Comparison of ENCODE assay signal across 8 cellular contexts in genomic region chr19:39533003-39533512, GRCh38. TPM values are rescaled to one million over a fixed set of nuclear protein-coding genes. Genes with fewer than 3 reads are reported as not detected.
A peak's percentile ranks its signal among the peaks of the same experiment; 100 is the strongest.
DNase-seq lines count a peak whose midpoint lies in the region; ATAC-seq and TF ChIP-seq lines count a peak whose summit lies in the region.

No MANE protein-coding gene starts in this region.

- H3K27ac ChIP-seq in lower lobe of right lung = no peak overlapping the region
- no peak overlapping the region for H3K27ac ChIP-seq in aorta (ENCODE audit: low read depth in 1 of 2, low read length in 2 of 2)

- ATAC-seq in Right ventricle myocardium inferior = peak; percentile 4
- no peak for ATAC-seq in left ventricle myocardium superior
- ATAC-seq in activated B cell treated with CpG ODN at 0.5 μM for 24 hours (ENCODE audit: low read depth) = no peak
- peak in 1 of 2 donors; percentile 13 for ATAC-seq in lower lobe of right lung
- ATAC-seq in aorta (ENCODE audit: low FRiP score) = peak; percentile 2

- no peak for DNase-seq in Right ventricle myocardium inferior (ENCODE audit: missing footprints)
- no peak for DNase-seq in left ventricle myocardium superior
- DNase-seq in activated B cell treated with CpG ODN at 0.5 μM for 24 hours = no peak
- no peak for DNase-seq in lower lobe of right lung
- DNase-seq in aorta = no peak
- no peak for DNase-seq in activated CD8-positive, alpha-beta memory T cell treated with anti-CD3 and anti-CD28 coated beads, Interleukin-2, amount 50 U/mL, for 4 hours
- DNase-seq in DMS 273 (lab: John Stamatoyannopoulos, UW; ENCODE audit: unreplicated experiment) = no peak
- DNase-seq in NCI-H2196 treated with DMSO at 0.1 percent for 48 hours (lab: John Stamatoyannopoulos, UW; ENCODE audit: unreplicated experiment) = no peak

- H3K36me3 ChIP-seq in lower lobe of right lung (no peaks in the 10 kb centered on the region), aorta (ENCODE audit: control insufficient read depth in 1 of 2, insufficient read depth in 2 of 2, low read length in 1 of 2) (no peaks in the 10 kb centered on the region)

- 15 to 16% methylated on average over 12 of the region's 12 CpGs for WGBS in aorta, 2 donors

- H3K4me1 ChIP-seq in lower lobe of right lung (peaks cover 22% of the 10 kb centered on the region), aorta (ENCODE audit: control insufficient read depth in 1 of 2, insufficient read depth in 2 of 2, low read length in 2 of 2) (no peaks in the 10 kb centered on the region)

- CTCF ChIA-PET in activated B cell treated with CpG ODN at 0.5 μM for 24 hours (lab: Charles Lee) = interaction anchor here (1.2 to 3.8 kb wide), 5 partner anchors 59 to 411 kb away, joined by 4 to 20 read pairs (median 12); no protein-coding TSS in a partner anchor

- POLR2A ChIA-PET in activated B cell treated with CpG ODN at 0.5 μM for 24 hours (lab: Charles Lee) = interaction anchor here (0.5 to 2.1 kb wide), 8 partner anchors 59 to 676 kb away, joined by 3 to 17 read pairs (median 4); partner anchors contain the start of genes PLEKHG2, RPS16 and SUPT5H

- H3K9me3 Mint-ChIP-seq in activated B cell treated with CpG ODN at 0.5 μM for 24 hours = no peaks in the 10 kb centered on the region

- no peaks in the 10 kb centered on the region for H3K27me3 Mint-ChIP-seq in activated B cell treated with CpG ODN at 0.5 μM for 24 hours

- peaks cover 8% of the 10 kb centered on the region for H3K36me3 Mint-ChIP-seq in activated B cell treated with CpG ODN at 0.5 μM for 24 hours (ENCODE audit: low read depth)

- H3K4me3 ChIP-seq in lower lobe of right lung (peak overlapping the region; percentile 88), aorta (ENCODE audit: low read length in 2 of 2) (no peak overlapping the region)

- peaks cover 24% of the 10 kb centered on the region for H3K4me1 Mint-ChIP-seq in activated B cell treated with CpG ODN at 0.5 μM for 24 hours

- H3K9me3 ChIP-seq in lower lobe of right lung (no peaks in the 10 kb centered on the region), aorta (ENCODE audit: control insufficient read depth, low read length) (no peaks in the 10 kb centered on the region)

- intact Hi-C loops in Right ventricle myocardium inferior (cut with DNase I) = loop anchor here (5.0 to 10.0 kb wide), 5 partner anchors 88 to 408 kb away; partner anchors contain the start of genes FBL, PAK4, SAMD4B and SUPT5H
- intact Hi-C loops in left ventricle myocardium superior (cut with micrococcal nuclease) = loop anchor here (10.0 kb wide), 1 partner anchor 48 kb away; the partner anchor contains the start of gene TIMM50
- intact Hi-C loops in activated B cell treated with CpG ODN at 0.5 μM for 24 hours (cut with micrococcal nuclease) = loop anchor here (1.0 to 5.0 kb wide), 3 partner anchors 191 to 411 kb away; partner anchors contain the start of gene SAMD4B
- intact Hi-C loops in lower lobe of right lung (cut with DNase I) = no loop called here
- intact Hi-C loops in aorta (cut with DNase I) = loop anchor here (2.0 to 10.0 kb wide), 7 partner anchors 52 to 191 kb away; partner anchors contain the start of genes SAMD4B (in 2 of the 2), RPS16 (in 1 of the 2), SUPT5H (in 1 of the 2) and TIMM50 (in 1 of the 2)

- H3K27me3 ChIP-seq in lower lobe of right lung (ENCODE audit: low read depth) = no peaks in the 10 kb centered on the region
- no peaks in the 10 kb centered on the region for H3K27me3 ChIP-seq in aorta (ENCODE audit: control insufficient read depth in 1 of 2, insufficient read depth in 2 of 2, low read length in 1 of 2)

- peak overlapping the region; percentile 95 for H3K4me3 Mint-ChIP-seq in activated B cell treated with CpG ODN at 0.5 μM for 24 hours

- H3K27ac Mint-ChIP-seq in activated B cell treated with CpG ODN at 0.5 μM for 24 hours = no peak overlapping the region

- TF ChIP-seq CTCF in activated B cell treated with CpG ODN at 0.5 μM for 24 hours (IDR thresholded peaks at IDR 0.05) (no peak), lower lobe of right lung (IDR thresholded peaks at IDR 0.05) (peak; percentile 32)

RNA-seq across cellular contexts. Expression of gene EID2B, which starts 0.4 kb away (rescaled TPM):
- total RNA-seq in Right ventricle myocardium inferior (1.7 TPM), left ventricle myocardium superior (2.0 TPM), activated B cell treated with CpG ODN at 0.5 μM for 24 hours (3.3 and 4.0 TPM in 2 replicates), lower lobe of right lung (3.7 TPM), aorta (1 to 10 TPM; 3.2 to 3.3 TPM)
- 1 to 10 TPM in 1 of 2 donors, under 1 TPM in 1; 0.75 to 6.0 TPM for polyA plus RNA-seq in aorta

RNA-seq across cellular contexts. Expression of gene EID2, which starts 6.9 kb away (rescaled TPM):
- total RNA-seq in Right ventricle myocardium inferior (10.7 TPM), left ventricle myocardium superior (9.9 TPM), activated B cell treated with CpG ODN at 0.5 μM for 24 hours (11.4 and 11.5 TPM in 2 replicates), lower lobe of right lung (12.8 TPM), aorta (10 to 100 TPM in 1 of 2 donors, 1 to 10 TPM in 1; 9.7 to 13.0 TPM)
- 10 to 100 TPM in 1 of 2 donors, 1 to 10 TPM in 1; 8.0 to 12.6 TPM for polyA plus RNA-seq in aorta

RNA-seq across cellular contexts. Expression of gene SELENOV, which starts 18.1 kb away (rescaled TPM):
- not detected for total RNA-seq in Right ventricle myocardium inferior
- total RNA-seq in left ventricle myocardium superior = not detected
- total RNA-seq in activated B cell treated with CpG ODN at 0.5 μM for 24 hours = not detected in 2 replicates
- not detected for total RNA-seq in lower lobe of right lung
- not detected for total RNA-seq in aorta
- not detected for polyA plus RNA-seq in aorta

RNA-seq across cellular contexts. Expression of gene DLL3, which starts 34.3 kb away (rescaled TPM):
- not detected for total RNA-seq in Right ventricle myocardium inferior
- total RNA-seq in left ventricle myocardium superior = not detected
- total RNA-seq in activated B cell treated with CpG ODN at 0.5 μM for 24 hours = 0.53 and 0.73 TPM in 2 replicates
- not detected for total RNA-seq in lower lobe of right lung
- total RNA-seq in aorta = not detected
- polyA plus RNA-seq in aorta = not detected

RNA-seq across cellular contexts. Expression of gene TIMM50, which starts 52.4 kb away (rescaled TPM):
- total RNA-seq in Right ventricle myocardium inferior (75.9 TPM), left ventricle myocardium superior (75.3 TPM), activated B cell treated with CpG ODN at 0.5 μM for 24 hours (63.8 and 68.9 TPM in 2 replicates), lower lobe of right lung (44.0 TPM), aorta (10 to 100 TPM; 31.1 to 39.5 TPM)
- polyA plus RNA-seq in aorta = 10 to 100 TPM; 20.0 to 61.8 TPM

Comparison
In these comparisons a context has a peak if more than half of its experiments do, and no peak if none do; other contexts are left out.
1. ATAC-seq: peak in Right ventricle myocardium inferior (single experiment) and aorta (single experiment); none in left ventricle myocardium superior (single experiment) and activated B cell treated with CpG ODN at 0.5 μM for 24 hours (single experiment).